Comparison of ENCODE assay signal across 9 cellular contexts in genomic region chr2:42566837-42567251, GRCh38. TPM values are rescaled to one million over a fixed set of nuclear protein-coding genes. Genes with fewer than 3 reads are reported as not detected.
DNase-seq lines count a peak whose midpoint lies in the region; ATAC-seq and TF ChIP-seq lines count a peak whose summit lies in the region.
"Had no signal": no experiment of that assay in that cellular context is flagged by ENCODE, and none has a peak within 500 bp of the region (broad histone marks: within the 10 kb centered on the region; RNA-seq: fewer than 3 reads in every experiment).

No MANE protein-coding gene starts in this region.

- peaks cover 28% of the 10 kb centered on the region for H3K79me2 ChIP-seq in OCI-LY7 (ENCODE audit: insufficient read depth, low read depth, low read length)

- H3K4me1 Mint-ChIP-seq in naive thymus-derived CD4-positive, alpha-beta T cell: peaks cover 11 to 40% (median 33%) of the 10 kb centered on the region in 7 donors
- peaks cover 11% of the 10 kb centered on the region for H3K4me1 Mint-ChIP-seq in stimulated activated effector memory CD8-positive, alpha-beta T cell treated with anti-CD3 and anti-CD28 coated beads, Interleukin-12 subunit alpha, Interleukin-12 subunit beta, amount 100 ng/mL, for 72 hours

- peaks cover 25% of the 10 kb centered on the region for H3K36me3 ChIP-seq in OCI-LY7 (ENCODE audit: insufficient read depth, low read length)
- peaks cover 0 to 3% (median 0%) of the 10 kb centered on the region in 3 experiments for H3K36me3 ChIP-seq in naive thymus-derived CD4-positive, alpha-beta T cell (ENCODE audit: control insufficient read depth in 2 of 3, insufficient read depth in 3 of 3, low read length in 3 of 3)

- peak overlapping the region; percentile 90 for H3K4me2 ChIP-seq in OCI-LY7 (ENCODE audit: low read length)

- no peak for TF ChIP-seq CTCF in OCI-LY7 (conservative IDR thresholded peaks at IDR 0.05; ENCODE audit: low read length)

- H3K9me3 ChIP-seq in OCI-LY7 (ENCODE audit: low read length): no peaks in the 10 kb centered on the region
- no peaks in the 10 kb centered on the region for H3K9me3 ChIP-seq in naive thymus-derived CD4-positive, alpha-beta T cell (ENCODE audit: control insufficient read depth in 2 of 3, low read length in 3 of 3)

- H3K9me2 ChIP-seq in OCI-LY7 (ENCODE audit: insufficient read depth, low read length): no peaks in the 10 kb centered on the region

- H3K27ac Mint-ChIP-seq in naive thymus-derived CD4-positive, alpha-beta T cell: peak overlapping the region; percentile 6 to 93 (median 84)
- no peak overlapping the region for H3K27ac Mint-ChIP-seq in stimulated activated effector memory CD8-positive, alpha-beta T cell treated with anti-CD3 and anti-CD28 coated beads, Interleukin-12 subunit alpha, Interleukin-12 subunit beta, amount 100 ng/mL, for 72 hours

- H3K27ac ChIP-seq in OCI-LY7 (ENCODE audit: low read depth, low read length, poor library complexity, severe bottlenecking): peak overlapping the region; percentile 99
- H3K27ac ChIP-seq in naive thymus-derived CD4-positive, alpha-beta T cell (ENCODE audit: low read depth, low read length): peak overlapping the region; percentile 29

- H3K4me3 ChIP-seq in OCI-LY7 (ENCODE audit: low read depth, low read length, poor library complexity, severe bottlenecking): peak overlapping the region; percentile 96
- no peak overlapping the region for H3K4me3 ChIP-seq in naive thymus-derived CD4-positive, alpha-beta T cell (ENCODE audit: low read length)

- ATAC-seq in GM18520 (IDR thresholded peaks at IDR 0.05; ENCODE audit: unreplicated experiment) (peak; percentile 48), HG02571 (IDR thresholded peaks at IDR 0.05; ENCODE audit: unreplicated experiment) (peak; percentile 37)
- no peak for ATAC-seq in naive thymus-derived CD4-positive, alpha-beta T cell
- ATAC-seq in stimulated activated effector memory CD8-positive, alpha-beta T cell treated with anti-CD3 and anti-CD28 coated beads, Interleukin-12 subunit alpha, Interleukin-12 subunit beta, amount 100 ng/mL, for 72 hours: no peak

- intact Hi-C loops in OCI-LY7 (cut with micrococcal nuclease; ENCODE audit: unreplicated experiment): loop anchor here (1.0 to 10.0 kb wide), 4 partner anchors 20 to 648 kb away; no protein-coding TSS in a partner anchor
- intact Hi-C loops in naive thymus-derived CD4-positive, alpha-beta T cell (cut with micrococcal nuclease): loop anchor here (1.0 to 5.0 kb wide), 4 partner anchors 8 to 245 kb away; no protein-coding TSS in a partner anchor

- no peaks in the 10 kb centered on the region for H3K27me3 ChIP-seq in naive thymus-derived CD4-positive, alpha-beta T cell (ENCODE audit: control insufficient read depth in 2 of 2, insufficient read depth in 2 of 2, low read length in 2 of 2)

- H2AFZ ChIP-seq in OCI-LY7 (ENCODE audit: low read length): peak overlapping the region; percentile 72; the same call in 1 of the 2 replicates

- POLR2A ChIA-PET in OCI-LY7 (lab: Charles Lee): interaction anchor here (0.5 to 2.8 kb wide), 14 partner anchors 9 to 1403 kb away, joined by 3 to 58 read pairs (median 4); no protein-coding TSS in a partner anchor
- POLR2A ChIA-PET in naive thymus-derived CD4-positive, alpha-beta T cell (lab: Charles Lee): interaction anchor here (0.6 to 1.1 kb wide), 3 partner anchors 73 to 244 kb away, joined by 3 to 5 read pairs (median 5); partner anchors contain the start of gene KCNG3

- CTCF ChIA-PET in OCI-LY7 (lab: Charles Lee; ENCODE audit: unreplicated experiment): interaction anchor here (0.8 to 1.7 kb wide), 3 partner anchors 8 to 20 kb away, joined by 3 to 7 read pairs (median 3); no protein-coding TSS in a partner anchor
- CTCF ChIA-PET in naive thymus-derived CD4-positive, alpha-beta T cell (lab: Charles Lee): interaction anchor here (0.6 to 1.2 kb wide), 2 partner anchors 71 to 97 kb away, joined by 3 to 4 read pairs; no protein-coding TSS in a partner anchor

- DNase-seq in OCI-LY7 (ENCODE audit: low spot score): peak; percentile 88
- DNase-seq in naive thymus-derived CD4-positive, alpha-beta T cell: no peak
- DNase-seq in COLO668 (lab: John Stamatoyannopoulos, UW; ENCODE audit: unreplicated experiment): no peak
- no peak for DNase-seq in stimulated activated effector memory CD8-positive, alpha-beta T cell treated with anti-CD3 and anti-CD28 coated beads, Interleukin-12 subunit alpha, Interleukin-12 subunit beta, amount 100 ng/mL, for 72 hours (ENCODE audit: low spot score in 2 of 2)
- DNase-seq in hepatic stellate cell (ENCODE audit: low spot score): no peak
- DNase-seq in SHP77 treated with DMSO at 0.1 percent for 48 hours (lab: John Stamatoyannopoulos, UW): no peak
- DNase-seq: NCI-H510A had no signal

- BruUV-seq in OCI-LY7 (replicated peaks; lab: Mats Ljungman, UMichigan): no TSS peak

- no peaks in the 10 kb centered on the region for H3K27me3 Mint-ChIP-seq in naive thymus-derived CD4-positive, alpha-beta T cell

- peaks cover 0 to 6% (median 4%) of the 10 kb centered on the region in 5 donors for H3K36me3 Mint-ChIP-seq in naive thymus-derived CD4-positive, alpha-beta T cell
- H3K36me3 Mint-ChIP-seq in stimulated activated effector memory CD8-positive, alpha-beta T cell treated with anti-CD3 and anti-CD28 coated beads, Interleukin-12 subunit alpha, Interleukin-12 subunit beta, amount 100 ng/mL, for 72 hours: peaks cover 12% of the 10 kb centered on the region

- peak overlapping the region; percentile 48 to 89 (median 78) for H3K4me3 Mint-ChIP-seq in naive thymus-derived CD4-positive, alpha-beta T cell
- H3K4me3 Mint-ChIP-seq in stimulated activated effector memory CD8-positive, alpha-beta T cell treated with anti-CD3 and anti-CD28 coated beads, Interleukin-12 subunit alpha, Interleukin-12 subunit beta, amount 100 ng/mL, for 72 hours: no peak overlapping the region

- H3K9me3 Mint-ChIP-seq in naive thymus-derived CD4-positive, alpha-beta T cell: peaks cover 0 to 3% (median 0%) of the 10 kb centered on the region in 11 donors
- no peaks in the 10 kb centered on the region for H3K9me3 Mint-ChIP-seq in stimulated activated effector memory CD8-positive, alpha-beta T cell treated with anti-CD3 and anti-CD28 coated beads, Interleukin-12 subunit alpha, Interleukin-12 subunit beta, amount 100 ng/mL, for 72 hours

- no peaks in the 10 kb centered on the region for H4K20me1 ChIP-seq in OCI-LY7 (ENCODE audit: insufficient read depth, low read length)

- H3K4me1 ChIP-seq in OCI-LY7 (ENCODE audit: insufficient read depth, low read length, poor library complexity, severe bottlenecking): peaks cover 63% of the 10 kb centered on the region
- H3K4me1 ChIP-seq in naive thymus-derived CD4-positive, alpha-beta T cell (ENCODE audit: control insufficient read depth in 2 of 2, insufficient read depth in 2 of 2, low read length in 2 of 2): peaks cover 8 to 19% of the 10 kb centered on the region in 2 donors

RNA-seq across cellular contexts. Expression of gene MTA3, which starts 1.6 kb away (rescaled TPM):
- 66.7 and 72.7 TPM in 2 replicates for total RNA-seq in OCI-LY7 (2014; rRNA removed; shearing (Covaris generic))
- 183 and 205 TPM in 2 replicates for total RNA-seq in OCI-LY7 (2022)
- total RNA-seq in naive thymus-derived CD4-positive, alpha-beta T cell: 10 to 100 TPM; 23.9 to 49.1 (median 34.3) TPM
- 10 to 100 TPM; 24.2 to 25.1 TPM for polyA plus RNA-seq in naive thymus-derived CD4-positive, alpha-beta T cell

Comparison
In these comparisons a context has a peak if more than half of its experiments do, and no peak if none do; other contexts are left out.
1. ATAC-seq: peak in GM18520 (single experiment) and HG02571 (single experiment); none in naive thymus-derived CD4-positive, alpha-beta T cell (single experiment) and stimulated activated effector memory CD8-positive, alpha-beta T cell treated with anti-CD3 and anti-CD28 coated beads, Interleukin-12 subunit alpha, Interleukin-12 subunit beta, amount 100 ng/mL, for 72 hours (single experiment).